In genomic region chr3:57112206-57112605, GRCh38 we compare ENCODE assay signal across 13 cellular contexts. TPM values are rescaled to one million over a fixed set of nuclear protein-coding genes. Genes with fewer than 3 reads are reported as not detected.
A peak's percentile ranks its signal among the peaks of the same experiment; 100 is the strongest.
DNase-seq lines count a peak whose midpoint lies in the region; ATAC-seq, FAIRE-seq and TF ChIP-seq lines count a peak whose summit lies in the region.
"Had no signal": no experiment of that assay in that cellular context is flagged by ENCODE, and none has a peak within 500 bp of the region (broad histone marks: within the 10 kb centered on the region; RNA-seq: fewer than 3 reads in every experiment).

No MANE protein-coding gene starts in this region.

- TF ChIP-seq RAD21 in A549 (conservative IDR thresholded peaks at IDR 0.05 in 1 of 2, IDR thresholded peaks at IDR 0.05 in 1 of 2), result no peak

- TF ChIP-seq POLR2A in A549 (IDR thresholded peaks at IDR 0.05; ENCODE audit: low read length), result no peak

- H3K9me3 ChIP-seq in A549, result no peaks in the 10 kb centered on the region
- no peaks in the 10 kb centered on the region for H3K9me3 ChIP-seq in RWPE2 (ENCODE audit: severe bottlenecking)

- CTCF ChIA-PET in A549 (lab: Yijun Ruan, JAX), result interaction anchor here (1.1 to 3.3 kb wide), 2 partner anchors 8 to 12 kb away, joined by 3 to 27 read pairs; no protein-coding TSS in a partner anchor

- TF ChIP-seq CTCF in A549 (IDR thresholded peaks at IDR 0.05) (no peak), GM12873 (IDR thresholded peaks at IDR 0.05; ENCODE audit: insufficient read depth, low read depth, low read length, missing control alignments) (peak; percentile 44), RWPE2 (IDR thresholded peaks at IDR 0.05; ENCODE audit: poor library complexity, severe bottlenecking) (peak; percentile 11), fibroblast of the aortic adventitia (IDR thresholded peaks at IDR 0.05; ENCODE audit: insufficient read depth, low read length) (peak; percentile 31)

- no peak overlapping the region for H3K27ac ChIP-seq in A549
- H3K27ac ChIP-seq in RWPE2 (ENCODE audit: poor library complexity, severe bottlenecking), result no peak overlapping the region
- H3K27ac ChIP-seq: coronary artery had no signal

- H3K36me3 ChIP-seq in RWPE2 (ENCODE audit: low read depth), result no peaks in the 10 kb centered on the region

- H3K4me1 ChIP-seq in A549 (no peaks in the 10 kb centered on the region; the same call in 2 of the 3 replicates), RWPE2 (ENCODE audit: insufficient read depth, poor library complexity, severe bottlenecking) (no peaks in the 10 kb centered on the region)

- TF ChIP-seq EP300 in A549 (IDR thresholded peaks at IDR 0.05), result no peak

- H3K4me2 ChIP-seq in A549, result no peak overlapping the region

- POLR2A ChIA-PET in A549 (lab: Yijun Ruan, JAX), result no interaction called here

- H3K27me3 ChIP-seq in RWPE2 (ENCODE audit: insufficient read depth, poor library complexity, severe bottlenecking), result no peaks in the 10 kb centered on the region

- 49% methylated on average over 5 of the region's 5 CpGs for WGBS in A549 (ENCODE audit: missing lambda C conversion rate)

- DNase-seq in A549 (ENCODE audit: low read depth in 1 of 2, low spot score in 1 of 2), result peak; percentile 15 to 23
- DNase-seq in RWPE2 (ENCODE audit: low spot score), result no peak
- peak; percentile 44 for DNase-seq in fibroblast of the aortic adventitia (ENCODE audit: low read depth)
- no peak for DNase-seq in Kasumi-1 (lab: John Stamatoyannopoulos, UW)
- DNase-seq in SKM-1 (lab: John Stamatoyannopoulos, UW; ENCODE audit: unreplicated experiment), result no peak
- DNase-seq: COR-L47; NCI-H1105; stimulated activated naive CD8-positive, alpha-beta T cell treated with anti-CD3 and anti-CD28 coated beads, Interleukin-15, amount 100 ng/mL, for 72 hours had no signal

- FAIRE-seq in A549 (lab: Jason Lieb, UNC), result no peak

- peak in 1 of 2 experiments; percentile 62; a peak in 2 of 6 replicates for ATAC-seq in A549
- no peak for ATAC-seq in RWPE2 (ENCODE audit: low read depth)
- no peak for ATAC-seq in GM18520 (IDR thresholded peaks at IDR 0.05; ENCODE audit: unreplicated experiment)
- ATAC-seq in GM18909 (IDR thresholded peaks at IDR 0.05; ENCODE audit: poor library complexity, unreplicated experiment), result no peak
- ATAC-seq: left lobe of liver; stimulated activated naive CD8-positive, alpha-beta T cell treated with anti-CD3 and anti-CD28 coated beads, Interleukin-15, amount 100 ng/mL, for 72 hours had no signal

- H3K4me3 ChIP-seq in A549, result no peak overlapping the region
- H3K4me3 ChIP-seq in RWPE2 (ENCODE audit: severe bottlenecking), result no peak overlapping the region
- H3K4me3 ChIP-seq in fibroblast of the aortic adventitia (ENCODE audit: low read depth, low read length), result no peak overlapping the region
- H3K4me3 ChIP-seq: coronary artery had no signal

TF ChIP-seq in A549, 52 proteins besides CTCF, POLR2A, EP300 and RAD21:
- no peak for TF ChIP-seq MYC (IDR thresholded peaks at IDR 0.05; ENCODE audit: borderline replicate concordance, low read length)
- TF ChIP-seq BHLHE40 (IDR thresholded peaks at IDR 0.05; ENCODE audit: low read depth, low read length), result no peak
- TF ChIP-seq GATA3 (IDR thresholded peaks at IDR 0.05; ENCODE audit: borderline replicate concordance), result no peak
- no peak for TF ChIP-seq REST (IDR thresholded peaks at IDR 0.05)
- TF ChIP-seq RNF2 (IDR thresholded peaks at IDR 0.05; ENCODE audit: borderline replicate concordance, low read depth), result no peak
- no peak for TF ChIP-seq HEYL (CRISPR knock-in tag; IDR thresholded peaks at IDR 0.05)
- no peak for TF ChIP-seq HDAC2 (IDR thresholded peaks at IDR 0.05)
- TF ChIP-seq FOSL2 (IDR thresholded peaks at IDR 0.05), result no peak
- no peak for TF ChIP-seq FOSL2 (CRISPR knock-in tag; IDR thresholded peaks at IDR 0.05)
- TF ChIP-seq PBX3 (IDR thresholded peaks at IDR 0.05), result no peak
- no peak for TF ChIP-seq JUN (IDR thresholded peaks at IDR 0.05)
- no peak for TF ChIP-seq MAFK (IDR thresholded peaks at IDR 0.05; ENCODE audit: partially characterized antibody)
- no peak for TF ChIP-seq HOXB13 (CRISPR knock-in tag; IDR thresholded peaks at IDR 0.05; ENCODE audit: low read depth)
- no peak for TF ChIP-seq CBX8 (IDR thresholded peaks at IDR 0.05)
- TF ChIP-seq BCL3 (IDR thresholded peaks at IDR 0.05), result no peak
- no peak for TF ChIP-seq CEBPB (IDR thresholded peaks at IDR 0.05)
- no peak for TF ChIP-seq CBX2 (IDR thresholded peaks at IDR 0.05; ENCODE audit: borderline replicate concordance, low read depth)
- TF ChIP-seq ESRRA (IDR thresholded peaks at IDR 0.05; ENCODE audit: borderline replicate concordance, low read length), result no peak
- no peak for TF ChIP-seq ELK1 (IDR thresholded peaks at IDR 0.05; ENCODE audit: low read depth, low read length)

RNA-seq across cellular contexts. Expression of gene SPATA12, which starts 51.7 kb away (rescaled TPM):
- polyA plus RNA-seq in A549 (2011; rRNA removed), result 0.17 and 0.32 TPM in 2 replicates
- 0.22 and 0.27 TPM in 2 replicates for polyA plus RNA-seq in A549 (2012; cell fraction: cytosol; rRNA removed)
- 0.11 and 0.15 TPM in 2 replicates for polyA plus RNA-seq in A549 (2012; cell fraction: nucleus; rRNA removed)
- 0.18 to 0.24 TPM (median 0.18 TPM) in 3 replicates for polyA plus RNA-seq in A549 (2017; fragmentation: RNase III; extraction: RNeasy Plus Mini Kit Qiagen cat#74134 plus additional on column Dnase treatment)
- 0.15 and 0.17 TPM in 2 replicates for polyA minus RNA-seq in A549 (2011; rRNA and poly(A)+ RNA removed)
- total RNA-seq in fibroblast of the aortic adventitia (ENCODE audit: low replicate concordance), result 0.09 TPM in 1 of 2 replicates, not detected in the other
- total RNA-seq: left lobe of liver had no signal

RNA-seq across cellular contexts. Expression of gene IL17RD, which starts 52.9 kb away (rescaled TPM):
- polyA plus RNA-seq in A549 (2011; rRNA removed) (1.4 and 1.5 TPM in 2 replicates), A549 (2017; fragmentation: RNase III; extraction: RNeasy Plus Mini Kit Qiagen cat#74134 plus additional on column Dnase treatment) (0.89 to 0.99 TPM (median 0.98 TPM) in 3 replicates)
- 0.37 and 0.76 TPM in 2 replicates for polyA plus RNA-seq in A549 (2012; cell fraction: cytosol; rRNA removed)
- polyA plus RNA-seq in A549 (2012; cell fraction: nucleus; rRNA removed), result 1.0 and 1.1 TPM in 2 replicates
- polyA minus RNA-seq in A549 (2011; rRNA and poly(A)+ RNA removed), result 3.2 and 3.7 TPM in 2 replicates
- 9.5 and 13.6 TPM in 2 replicates for total RNA-seq in fibroblast of the aortic adventitia (ENCODE audit: low replicate concordance)

Comparison
In these comparisons a context has a peak if more than half of its experiments do, and no peak if none do; other contexts are left out.
1. DNase-seq: peak in A549 (2 of 2) and fibroblast of the aortic adventitia (single experiment); none in RWPE2 (single experiment), Kasumi-1 (0 of 2) and SKM-1 (single experiment).